ENCODE assay signal across 8 cellular contexts in the genomic region with DNA sequence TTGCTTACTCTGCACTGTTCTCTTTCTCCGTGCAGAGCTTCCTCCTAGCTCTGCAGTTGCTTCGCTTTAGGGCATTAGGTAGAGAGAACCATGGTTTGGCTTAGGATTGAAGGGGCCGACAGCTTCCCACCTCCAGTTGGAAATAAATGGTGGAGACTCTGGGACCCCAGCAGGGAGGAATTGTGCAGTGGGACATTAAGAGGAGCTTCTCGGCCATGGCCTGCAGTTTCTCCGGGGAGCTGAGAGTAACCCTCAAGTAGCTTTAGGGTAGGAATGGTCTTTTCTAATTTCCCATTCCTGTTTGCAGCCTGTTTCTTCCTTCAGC. TPM values are rescaled to one million over a fixed set of nuclear protein-coding genes. Genes with fewer than 3 reads are reported as not detected.
DNase-seq lines count a peak whose midpoint lies in the region; FAIRE-seq and TF ChIP-seq lines count a peak whose summit lies in the region.

No MANE protein-coding gene starts in this region.

- no peaks in the 10 kb centered on the region for H3K9me3 ChIP-seq in BLaER1 treated with 17β-estradiol and CSF1 and Interleukin-3, amounts not matched to agents 10 nM and 100 nM (replicated peaks in 1 of 11)
- H3K9me3 ChIP-seq in endothelial cell of umbilical vein (replicated peaks; ENCODE audit: control insufficient read depth, insufficient read depth, low read length): no peaks in the 10 kb centered on the region
- H3K9me3 ChIP-seq in osteoblast (ENCODE audit: low read depth, low read length): no peaks in the 10 kb centered on the region

- H3K79me2 ChIP-seq in endothelial cell of umbilical vein (ENCODE audit: control insufficient read depth, insufficient read depth, low read length): peaks cover 44% of the 10 kb centered on the region
- peaks cover 68% of the 10 kb centered on the region for H3K79me2 ChIP-seq in osteoblast (ENCODE audit: insufficient read depth, low read length)

- dilution Hi-C loops in endothelial cell of umbilical vein (cut with MboI; ENCODE audit: extremely low pct_ligation_motif_present, low sequenced_read_pairs): no loop called here

- peak overlapping the region; percentile 43 for H2AFZ ChIP-seq in endothelial cell of umbilical vein (ENCODE audit: low read depth, low read length)
- H2AFZ ChIP-seq in osteoblast (ENCODE audit: low read length): peak overlapping the region; percentile 78

- H3K9ac ChIP-seq in BLaER1 treated with 17β-estradiol and CSF1 and Interleukin-3, amounts not matched to agents 10 nM and 100 nM: peak overlapping the region; percentile 71 to 92 (median 85); a peak in 21 of 22 replicates
- peak overlapping the region; percentile 32 for H3K9ac ChIP-seq in endothelial cell of umbilical vein (replicated peaks; ENCODE audit: extremely low read depth, insufficient read depth, low read length)

- FAIRE-seq in endothelial cell of umbilical vein (lab: Jason Lieb, UNC): no peak
- no peak for FAIRE-seq in GM12892 (lab: Jason Lieb, UNC)

- H4K20me1 ChIP-seq in BLaER1 treated with 17β-estradiol and CSF1 and Interleukin-3, amounts not matched to agents 10 nM and 100 nM: peaks cover 52 to 76% (median 67%) of the 10 kb centered on the region in 11 experiments
- H4K20me1 ChIP-seq in endothelial cell of umbilical vein (replicated peaks; ENCODE audit: control insufficient read depth, extremely low read depth, insufficient read depth, low read length) (no peaks in the 10 kb centered on the region), osteoblast (ENCODE audit: insufficient read depth, low read length) (peaks cover 41% of the 10 kb centered on the region)

- H3K9me1 ChIP-seq in endothelial cell of umbilical vein (replicated peaks; ENCODE audit: control insufficient read depth, extremely low read depth, insufficient read depth, low read length): no peaks in the 10 kb centered on the region

- no peaks in the 10 kb centered on the region for H3K27me3 ChIP-seq in BLaER1 treated with 17β-estradiol and CSF1 and Interleukin-3, amounts not matched to agents 10 nM and 100 nM
- H3K27me3 ChIP-seq in endothelial cell of umbilical vein (ENCODE audit: control insufficient read depth in 2 of 2, insufficient read depth in 2 of 2, low read length in 2 of 2): no peaks in the 10 kb centered on the region
- H3K27me3 ChIP-seq in osteoblast (ENCODE audit: insufficient read depth, low read length): no peaks in the 10 kb centered on the region

- peak overlapping the region in 9 of 11 experiments; percentile 52 to 76 (median 70); a peak in 14 of 22 replicates for H3K27ac ChIP-seq in BLaER1 treated with 17β-estradiol and CSF1 and Interleukin-3, amounts not matched to agents 10 nM and 100 nM
- H3K27ac ChIP-seq in endothelial cell of umbilical vein (ENCODE audit: insufficient read depth, low read depth, low read length) (no peak overlapping the region), osteoblast (ENCODE audit: low read depth, low read length) (peak overlapping the region; percentile 40)

- H3K4me2 ChIP-seq in BLaER1 treated with 17β-estradiol and CSF1 and Interleukin-3, amounts not matched to agents 10 nM and 100 nM: peak overlapping the region; percentile 81 to 99 (median 96)
- peak overlapping the region; percentile 82 for H3K4me2 ChIP-seq in endothelial cell of umbilical vein (ENCODE audit: insufficient read depth, low read length)
- H3K4me2 ChIP-seq in osteoblast (ENCODE audit: insufficient read depth, low read length): peak overlapping the region; percentile 93

- TF ChIP-seq CTCF in NB4 (IDR thresholded peaks at IDR 0.05; ENCODE audit: low read depth, low read length): no peak
- no peak for TF ChIP-seq CTCF in endothelial cell of umbilical vein (IDR thresholded peaks at IDR 0.05; ENCODE audit: extremely low read depth in 1 of 2, insufficient read depth in 1 of 2, low read depth in 1 of 2, low read length in 2 of 2)
- no peak for TF ChIP-seq CTCF in osteoblast (IDR thresholded peaks at IDR 0.05; ENCODE audit: extremely low read depth, low read depth, low read length)

- no peak for DNase-seq in NB4 (ENCODE audit: low read depth)
- DNase-seq in endothelial cell of umbilical vein (ENCODE audit: low read depth, low spot score): no peak
- no peak for DNase-seq in osteoblast (ENCODE audit: insufficient read length, low spot score, missing footprints)
- DNase-seq in GM12892 (ENCODE audit: insufficient read length): no peak
- no peak for DNase-seq in CD1c-positive myeloid dendritic cell (ENCODE audit: extremely low spot score)
- DNase-seq in NCI-H2029 (lab: John Stamatoyannopoulos, UW): no peak
- no peak for DNase-seq in NCI-H2107 (lab: John Stamatoyannopoulos, UW)

- no peak for TF ChIP-seq POLR2A in NB4 (IDR thresholded peaks at IDR 0.05; ENCODE audit: extremely low read depth, insufficient read length)
- TF ChIP-seq POLR2A in endothelial cell of umbilical vein (IDR thresholded peaks at IDR 0.05; ENCODE audit: low read depth, low read length): no peak
- no peak for TF ChIP-seq POLR2A in GM12892 (IDR thresholded peaks at IDR 0.05; ENCODE audit: low read depth, low read length)

- BruUV-seq in endothelial cell of umbilical vein (replicated peaks; lab: Mats Ljungman, UMichigan): no TSS peak

- H3K4me1 ChIP-seq in BLaER1 treated with 17β-estradiol and CSF1 and Interleukin-3, amounts not matched to agents 10 nM and 100 nM: peaks cover 62 to 72% (median 69%) of the 10 kb centered on the region in 10 experiments
- H3K4me1 ChIP-seq in endothelial cell of umbilical vein (ENCODE audit: control insufficient read depth, extremely low read depth, insufficient read depth, low read length) (peaks cover 28% of the 10 kb centered on the region), osteoblast (ENCODE audit: insufficient read depth, low read length) (peaks cover 30% of the 10 kb centered on the region)

- CTCF ChIA-PET in endothelial cell of umbilical vein (lab: Charles Lee): interaction anchor here (0.7 to 8.4 kb wide), 25 partner anchors 13 to 335 kb away, joined by 3 to 261 read pairs (median 4); a partner anchor contains a TSS

- intact Hi-C loops in endothelial cell of umbilical vein (cut with micrococcal nuclease): loop anchor here (5.0 kb wide), 1 partner anchor 83 kb away; a partner anchor contains a TSS

- POLR2A ChIA-PET in endothelial cell of umbilical vein (lab: Charles Lee): interaction anchor here (1.0 to 1.5 kb wide), 2 partner anchors 140 to 142 kb away, joined by 4 read pairs; no protein-coding TSS in a partner anchor

- H3K4me3 ChIP-seq in BLaER1 treated with 17β-estradiol and CSF1 and Interleukin-3, amounts not matched to agents 10 nM and 100 nM: peak overlapping the region; percentile 79 to 91 (median 86)
- peak overlapping the region; percentile 87 for H3K4me3 ChIP-seq in NB4 (ENCODE audit: low read depth, low read length)
- peak overlapping the region; percentile 68 to 76 (median 73) for H3K4me3 ChIP-seq in endothelial cell of umbilical vein (replicated peaks in 1 of 3; ENCODE audit: insufficient read depth in 1 of 3, low read depth in 1 of 3, low read length in 3 of 3)
- H3K4me3 ChIP-seq in osteoblast (ENCODE audit: insufficient read depth, low read length): peak overlapping the region; percentile 87

- H3K36me3 ChIP-seq in BLaER1 treated with 17β-estradiol and CSF1 and Interleukin-3, amounts not matched to agents 10 nM and 100 nM: peaks cover 11 to 39% (median 26%) of the 10 kb centered on the region in 11 experiments; a peak in 21 of 22 replicates
- peaks cover 0 to 2% of the 10 kb centered on the region in 2 experiments for H3K36me3 ChIP-seq in endothelial cell of umbilical vein (ENCODE audit: control insufficient read depth in 2 of 2, extremely low read depth in 1 of 2, insufficient read depth in 2 of 2, low read length in 2 of 2)
- peaks cover 3% of the 10 kb centered on the region for H3K36me3 ChIP-seq in osteoblast (ENCODE audit: insufficient read depth, low read length)

TF ChIP-seq in endothelial cell of umbilical vein, 7 proteins besides CTCF, POLR2A, EP300 and RAD21 (continues in another document):
- TF ChIP-seq JUN (IDR thresholded peaks at IDR 0.05; ENCODE audit: borderline replicate concordance, insufficient read depth, insufficient read length, low read depth) (no peak), EZH2 (IDR thresholded peaks at IDR 0.05; ENCODE audit: borderline replicate concordance, low read depth, low read length, severe bottlenecking) (no peak)

RNA-seq across cellular contexts. Expression of a gene that starts 1.2 kb away (rescaled TPM):
- total RNA-seq in endothelial cell of umbilical vein (14.5 and 16.3 TPM in 2 replicates), osteoblast (2.9 and 3.6 TPM in 2 replicates)
- 9.5 and 10.1 TPM in 2 replicates for polyA plus RNA-seq in endothelial cell of umbilical vein
- polyA plus RNA-seq in endothelial cell of umbilical vein (2011; cell fraction: cytosol; rRNA removed): 8.9 TPM in 2 replicates
- 12.5 and 13.4 TPM in 2 replicates for polyA plus RNA-seq in endothelial cell of umbilical vein (2011; cell fraction: nucleus; rRNA removed)
- 17.3 and 20.0 TPM in 2 replicates for polyA plus RNA-seq in endothelial cell of umbilical vein (2012)
- polyA minus RNA-seq in endothelial cell of umbilical vein: 14.7 and 16.8 TPM in 2 replicates
- 4.8 TPM for polyA minus RNA-seq in endothelial cell of umbilical vein (2011; cell fraction: cytosol; rRNA and poly(A)+ RNA removed)
- 10.3 and 11.1 TPM in 2 replicates for polyA minus RNA-seq in endothelial cell of umbilical vein (2011; cell fraction: nucleus; rRNA and poly(A)+ RNA removed)
- polyA plus RNA-seq in GM12892 (2012; ENCODE audit: missing spikeins): 2.4 TPM

RNA-seq across cellular contexts. Expression of a gene that starts 2.4 kb away (rescaled TPM):
- 151 and 155 TPM in 2 replicates for total RNA-seq in endothelial cell of umbilical vein
- polyA plus RNA-seq in endothelial cell of umbilical vein: 164 and 169 TPM in 2 replicates
- 198 and 204 TPM in 2 replicates for polyA plus RNA-seq in endothelial cell of umbilical vein (2011; cell fraction: cytosol; rRNA removed)
- polyA plus RNA-seq in endothelial cell of umbilical vein (2011; cell fraction: nucleus; rRNA removed): 146 and 172 TPM in 2 replicates
- polyA plus RNA-seq in endothelial cell of umbilical vein (2012): 155 and 165 TPM in 2 replicates
- polyA minus RNA-seq in endothelial cell of umbilical vein: 272 and 299 TPM in 2 replicates
- 80.0 TPM for polyA minus RNA-seq in endothelial cell of umbilical vein (2011; cell fraction: cytosol; rRNA and poly(A)+ RNA removed)
- polyA minus RNA-seq in endothelial cell of umbilical vein (2011; cell fraction: nucleus; rRNA and poly(A)+ RNA removed): 86.0 and 88.9 TPM in 2 replicates
- 105 and 106 TPM in 2 replicates for total RNA-seq in osteoblast
- polyA plus RNA-seq in GM12892 (2012; ENCODE audit: missing spikeins): 30.7 TPM

RNA-seq across cellular contexts. Expression of a gene that starts 53.6 kb away (rescaled TPM):
- total RNA-seq in endothelial cell of umbilical vein: not detected in 2 replicates
- 0.08 TPM in 1 of 2 replicates, not detected in the other for polyA plus RNA-seq in endothelial cell of umbilical vein
- 0.04 TPM in 1 of 2 replicates, not detected in the other for polyA plus RNA-seq in endothelial cell of umbilical vein (2011; cell fraction: cytosol; rRNA removed)
- polyA plus RNA-seq in endothelial cell of umbilical vein (2011; cell fraction: nucleus; rRNA removed): not detected in 2 replicates
- not detected in 2 replicates for polyA plus RNA-seq in endothelial cell of umbilical vein (2012)
- not detected in 2 replicates for polyA minus RNA-seq in endothelial cell of umbilical vein
- polyA minus RNA-seq in endothelial cell of umbilical vein (2011; cell fraction: cytosol; rRNA and poly(A)+ RNA removed): not detected
- polyA minus RNA-seq in endothelial cell of umbilical vein (2011; cell fraction: nucleus; rRNA and poly(A)+ RNA removed): not detected in 2 replicates
- total RNA-seq in osteoblast: not detected in 2 replicates
- 0.30 TPM for polyA plus RNA-seq in GM12892 (2012; ENCODE audit: missing spikeins)
